12 cellular contexts compared by ENCODE assay signal in the genomic region with DNA sequence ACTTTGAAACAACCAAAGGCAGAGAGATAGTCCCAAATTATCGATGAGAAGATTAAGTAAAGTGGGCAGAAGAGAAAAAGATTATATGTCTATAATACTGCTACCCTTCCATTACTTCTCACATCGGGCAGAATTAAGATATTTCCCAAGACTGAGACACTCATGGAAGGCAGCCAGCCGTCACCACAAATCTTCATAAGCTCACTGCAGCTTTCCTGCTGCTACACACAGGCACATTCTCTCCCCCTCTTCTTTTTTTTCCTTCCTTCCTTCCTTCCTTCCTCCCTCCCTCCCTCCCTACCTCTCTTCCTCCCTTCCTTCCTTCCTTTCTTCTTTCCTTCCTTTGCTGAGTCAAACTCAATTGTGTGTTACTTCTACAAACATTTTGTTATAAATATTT. TPM values are rescaled to one million over a fixed set of nuclear protein-coding genes. Genes with fewer than 3 reads are reported as not detected.
DNase-seq lines count a peak whose midpoint lies in the region; ATAC-seq, FAIRE-seq and TF ChIP-seq lines count a peak whose summit lies in the region.
"Had no signal": no experiment of that assay in that cellular context is flagged by ENCODE, and none has a peak within 500 bp of the region (broad histone marks: within the 10 kb centered on the region; RNA-seq: fewer than 3 reads in every experiment).

No MANE protein-coding gene starts in this region.

- H3K36me3 ChIP-seq in ACC112 (ENCODE audit: insufficient read depth, low read length) (no peaks in the 10 kb centered on the region), IMR-90 (ENCODE audit: control insufficient read depth, insufficient read depth, low read length) (no peaks in the 10 kb centered on the region), brain microvascular endothelial cell (replicated peaks) (no peaks in the 10 kb centered on the region), mesenchymal stem cell (ENCODE audit: control insufficient read depth in 1 of 2, insufficient read depth in 2 of 2, low read depth in 1 of 2, low read length in 2 of 2) (no peaks in the 10 kb centered on the region)

- CTCF ChIA-PET in IMR-90 (lab: Yijun Ruan, JAX) = interaction anchor here (1.2 kb wide), 1 partner anchor 11 kb away, joined by 4 read pairs; no protein-coding TSS in a partner anchor

- H3K27me3 ChIP-seq in ACC112 (ENCODE audit: insufficient read depth, low read length) = no peaks in the 10 kb centered on the region
- no peaks in the 10 kb centered on the region for H3K27me3 ChIP-seq in IMR-90 (ENCODE audit: control insufficient read depth, insufficient read depth, low read length)
- H3K27me3 ChIP-seq in brain microvascular endothelial cell (replicated peaks) = no peaks in the 10 kb centered on the region
- no peaks in the 10 kb centered on the region for H3K27me3 ChIP-seq in mesenchymal stem cell (ENCODE audit: control insufficient read depth in 1 of 2, insufficient read depth in 1 of 2, low read length in 2 of 2)

- peak overlapping the region; percentile 66 for H2AFZ ChIP-seq in ACC112 (ENCODE audit: low read length, unreplicated experiment)
- H2AFZ ChIP-seq in IMR-90 (replicated peaks; ENCODE audit: low read length, poor library complexity) = no peak overlapping the region
- no peak overlapping the region for H2AFZ ChIP-seq in mesenchymal stem cell (ENCODE audit: low read depth, low read length)

- no peaks in the 10 kb centered on the region for H3K79me2 ChIP-seq in ACC112 (ENCODE audit: control insufficient read depth, insufficient read depth, low read length, unreplicated experiment)

- no peak overlapping the region for H2BK12ac ChIP-seq in mesenchymal stem cell (ENCODE audit: low read length in 2 of 2)

- H2BK5ac ChIP-seq in IMR-90 (ENCODE audit: low read depth, low read length, poor library complexity, severe bottlenecking) = peak overlapping the region; percentile 97
- no peak overlapping the region for H2BK5ac ChIP-seq in mesenchymal stem cell (ENCODE audit: low read depth, low read length, poor library complexity, severe bottlenecking)

- intact Hi-C loops in IMR-90 (cut with micrococcal nuclease) = loop anchor here (5.0 kb wide), 2 partner anchors 190 to 380 kb away; partner anchors contain the start of gene SPIN1

- H3K23ac ChIP-seq in IMR-90 (ENCODE audit: low read depth, low read length) = peak overlapping the region; percentile 8; the same call in 1 of the 2 replicates
- H3K23ac ChIP-seq in mesenchymal stem cell (ENCODE audit: low read length in 2 of 2) = no peak overlapping the region

- POLR2A ChIA-PET in IMR-90 (lab: Charles Lee; ENCODE audit: unreplicated experiment) = interaction anchor here (0.5 kb wide), 1 partner anchor 291 kb away, joined by 4 read pairs; no protein-coding TSS in a partner anchor

- no peaks in the 10 kb centered on the region for H3K9me3 ChIP-seq in IMR-90 (ENCODE audit: control insufficient read depth, insufficient read depth, low read length)
- H3K9me3 ChIP-seq in mesenchymal stem cell (ENCODE audit: control insufficient read depth, low read length) = no peaks in the 10 kb centered on the region

- H2BK120ac ChIP-seq in IMR-90 (ENCODE audit: low read depth, low read length) (peak overlapping the region; percentile 85), mesenchymal stem cell (ENCODE audit: low read depth, low read length) (peak overlapping the region; percentile 21)

- no TSS peak for BruUV-seq in IMR-90 (replicated peaks; lab: Mats Ljungman, UMichigan)

- no peak for TF ChIP-seq RAD21 in IMR-90 (IDR thresholded peaks at IDR 0.05; ENCODE audit: low read length)

- H3K14ac ChIP-seq in IMR-90 (replicated peaks; ENCODE audit: low read depth, low read length) (0 out of 2 replicates have a peak overlapping the region, but pooled peaks have one; percentile 0), mesenchymal stem cell (ENCODE audit: low read length in 2 of 2) (no peak overlapping the region)

- TF ChIP-seq CTCF in IMR-90 (conservative IDR thresholded peaks at IDR 0.05; ENCODE audit: low read depth, low read length) (no peak), brain microvascular endothelial cell (IDR thresholded peaks at IDR 0.05; ENCODE audit: low read depth, low read length, missing control alignments) (no peak)

- H3K18ac ChIP-seq in IMR-90 (ENCODE audit: low read depth, low read length) = peak overlapping the region; percentile 72
- H3K18ac ChIP-seq in mesenchymal stem cell (ENCODE audit: low read depth in 1 of 2, low read length in 2 of 2) = no peak overlapping the region

- H3K79me1 ChIP-seq in IMR-90 (ENCODE audit: low read depth in 1 of 2, low read length in 2 of 2) (no peaks in the 10 kb centered on the region; a peak in 1 of 4 replicates), mesenchymal stem cell (replicated peaks; ENCODE audit: low read length, poor library complexity, severe bottlenecking) (no peaks in the 10 kb centered on the region)

- H4K8ac ChIP-seq in IMR-90 (ENCODE audit: low read depth in 2 of 2, low read length in 2 of 2) = peak overlapping the region; percentile 34 to 86; a peak in 3 of 4 replicates
- H4K8ac ChIP-seq in mesenchymal stem cell (ENCODE audit: low read length) = no peak overlapping the region

- no peak overlapping the region for H2AK9ac ChIP-seq in IMR-90 (replicated peaks; ENCODE audit: low read depth, low read length, poor library complexity)

- in situ Hi-C loops in IMR-90 (cut with MboI; ENCODE audit: low sequenced_read_pairs) (loop anchor here (10.0 kb wide), 1 partner anchor 808 kb away; no protein-coding TSS in a partner anchor), brain microvascular endothelial cell (cut with HindIII; ENCODE audit: low pct_ligation_motif_present, low sequenced_read_pairs) (no loop called here)

- no peak for FAIRE-seq in GM12892 (lab: Jason Lieb, UNC)

- dilution Hi-C loops in IMR-90 (cut with HindIII; ENCODE audit: low sequenced_read_pairs, unreplicated experiment) = no loop called here

- ATAC-seq in IMR-90 (ENCODE audit: low read depth) (peak; percentile 33; the same call in 1 of the 2 replicates), GM19324 (IDR thresholded peaks at IDR 0.05; ENCODE audit: low FRiP score, unreplicated experiment) (no peak)

- peak overlapping the region; percentile 12; the same call in 1 of the 2 replicates for H3K9ac ChIP-seq in IMR-90 (ENCODE audit: low read depth, low read length)
- no peak overlapping the region for H3K9ac ChIP-seq in mesenchymal stem cell (ENCODE audit: low read length)

- peak overlapping the region; percentile 71 for H3K56ac ChIP-seq in IMR-90 (ENCODE audit: extremely low read depth, insufficient read depth, low read length)

- H3K4ac ChIP-seq in IMR-90 (ENCODE audit: low read depth, low read length) (peak overlapping the region; percentile 54), mesenchymal stem cell (ENCODE audit: low read depth in 1 of 2, low read length in 2 of 2) (peak overlapping the region in 1 of 2 experiments; percentile 26)

- H4K91ac ChIP-seq in IMR-90 (ENCODE audit: insufficient read depth, low read depth, low read length) (peak overlapping the region; percentile 74), mesenchymal stem cell (ENCODE audit: low read length) (no peak overlapping the region)

- 17% methylated on average over 2 of the region's 3 CpGs; no CpG with 5 or more reads in 1 of the 2 experiments for WGBS in IMR-90 (ENCODE audit: extremely low coverage in 2 of 2, insufficient read length in 1 of 2), 2 experiments
- WGBS in mesenchymal stem cell = 5% methylated on average over 2 of the region's 3 CpGs

- peak overlapping the region; percentile 77; the same call in 1 of the 2 replicates for H2BK20ac ChIP-seq in IMR-90 (ENCODE audit: low read depth, low read length)

- peaks cover 4% of the 10 kb centered on the region for H3K9me1 ChIP-seq in IMR-90 (ENCODE audit: insufficient read depth, low read length)

- H2AK5ac ChIP-seq in IMR-90 (ENCODE audit: low read depth, low read length) (peak overlapping the region; percentile 45; the same call in 1 of the 2 replicates), mesenchymal stem cell (ENCODE audit: low read length, severe bottlenecking) (no peak overlapping the region)

- H3K4me2 ChIP-seq in IMR-90 (ENCODE audit: low read depth, low read length) (peak overlapping the region; percentile 89), mesenchymal stem cell (ENCODE audit: low read length, poor library complexity, severe bottlenecking) (no peak overlapping the region)

- H2BK15ac ChIP-seq in IMR-90 (ENCODE audit: low read depth, low read length) (peak overlapping the region; percentile 86; the same call in 2 of the 3 replicates), mesenchymal stem cell (ENCODE audit: low read depth, poor library complexity, severe bottlenecking) (no peak overlapping the region)

- peak overlapping the region; percentile 59; the same call in 1 of the 2 replicates for H3K27ac ChIP-seq in ACC112 (ENCODE audit: low read depth, low read length)
- peak overlapping the region; percentile 72 for H3K27ac ChIP-seq in IMR-90 (ENCODE audit: insufficient read depth, low read length)
- peak overlapping the region; percentile 42 for H3K27ac ChIP-seq in brain microvascular endothelial cell
- peak overlapping the region; percentile 95 for H3K27ac ChIP-seq in mesenchymal stem cell (ENCODE audit: low read length, poor library complexity, severe bottlenecking)

- peak; percentile 75 for DNase-seq in IMR-90
- DNase-seq in brain microvascular endothelial cell = peak; percentile 48
- peak; percentile 82 for DNase-seq in mesenchymal stem cell
- no peak for DNase-seq in COLO829 (ENCODE audit: low spot score)
- DNase-seq in GM12892 (ENCODE audit: insufficient read length) = no peak
- no peak for DNase-seq in NCI-H2171 (lab: John Stamatoyannopoulos, UW)
- DNase-seq: C1 segment of cervical spinal cord, NCI-H187 had no signal

- H3K4me1 ChIP-seq in ACC112 (ENCODE audit: control insufficient read depth, insufficient read depth, low read length, unreplicated experiment) (peaks cover 12% of the 10 kb centered on the region), IMR-90 (ENCODE audit: control insufficient read depth, insufficient read depth, low read length) (peaks cover 4% of the 10 kb centered on the region), mesenchymal stem cell (ENCODE audit: control insufficient read depth, insufficient read depth, low read depth, low read length) (peaks cover 3% of the 10 kb centered on the region)

- H4K20me1 ChIP-seq in IMR-90 (ENCODE audit: insufficient read depth, low read length) = no peaks in the 10 kb centered on the region

- H3K4me3 ChIP-seq in ACC112 (ENCODE audit: low read depth, low read length) = no peak overlapping the region
- no peak overlapping the region for H3K4me3 ChIP-seq in IMR-90 (ENCODE audit: insufficient read depth, low read depth, low read length)
- H3K4me3 ChIP-seq in brain microvascular endothelial cell (ENCODE audit: low read depth, low read length) = no peak overlapping the region
- no peak overlapping the region for H3K4me3 ChIP-seq in mesenchymal stem cell (ENCODE audit: insufficient read depth in 1 of 2, low read depth in 1 of 2, low read length in 2 of 2)

- H4K5ac ChIP-seq in IMR-90 (ENCODE audit: low read depth, low read length) = no peak overlapping the region

- TF ChIP-seq POLR2A in IMR-90 (IDR thresholded peaks at IDR 0.05; ENCODE audit: low read depth, low read length) = no peak
- no peak for TF ChIP-seq POLR2A in GM12892 (IDR thresholded peaks at IDR 0.05; ENCODE audit: low read depth, low read length)

RNA-seq across cellular contexts. Expression of gene SPATA31C2, which starts 58.7 kb away (rescaled TPM):
- not detected in 2 replicates for total RNA-seq in IMR-90 (2012; rRNA removed)
- polyA plus RNA-seq in IMR-90 (2012; rRNA removed) = 0.02 TPM in 1 of 2 replicates, not detected in the other
- polyA plus RNA-seq in IMR-90 (2012; cell fraction: cytosol; rRNA removed) = not detected in 2 replicates
- polyA plus RNA-seq in IMR-90 (2012; cell fraction: nucleus; rRNA removed; ENCODE audit: low replicate concordance) = not detected in 2 replicates
- polyA plus RNA-seq in mesenchymal stem cell (2013, experiment 1 of 2) = not detected
- polyA plus RNA-seq in mesenchymal stem cell (2013, experiment 2 of 2) = not detected
- polyA plus RNA-seq in GM12892 (2012; ENCODE audit: missing spikeins) = not detected
- total RNA-seq: cardiac septum, HT-29 had no signal

Comparison
In these comparisons a context has a peak if more than half of its experiments do, and no peak if none do; other contexts are left out.
1. H3K27ac ChIP-seq: peak in every context shown above with its lines; median percentile 95 in mesenchymal stem cell; 72 in IMR-90; 59 in ACC112; 42 in brain microvascular endothelial cell.
2. DNase-seq: peak in IMR-90 (single experiment), brain microvascular endothelial cell (single experiment) and mesenchymal stem cell (single experiment); none in COLO829 (single experiment), GM12892 (single experiment) and NCI-H2171 (single experiment).